25 cellular contexts compared by ENCODE assay signal in genomic region chr19:1013218-1013617, GRCh38. TPM values are rescaled to one million over a fixed set of nuclear protein-coding genes. Genes with fewer than 3 reads are reported as not detected.
"Had no signal": no experiment of that assay in that cellular context is flagged by ENCODE, and none has a peak within 500 bp of the region (broad histone marks: within the 10 kb centered on the region; RNA-seq: fewer than 3 reads in every experiment).

No MANE protein-coding gene starts in this region.

- H3K27me3 ChIP-seq: SJCRH30 had no signal

- H3K9me3 Mint-ChIP-seq: IgD-negative memory B cell had no signal

- FAIRE-seq: HTR-8/SVneo, RCC 7860 had no signal

- DNase-seq: KBM-7, MV-4-11, NCI-H1048, NCI-H1105, NCI-H1417 treated with DMSO at 0.1 percent for 48 hours, NCI-H146, NCI-H1694 treated with DMSO at 0.1 percent for 48 hours, NCI-H1930, NCI-H2081, NCI-H2107, NCI-H2227 treated with DMSO at 0.1 percent for 48 hours, NCI-H524, NCI-H69, NCI-H774, RPMI8226, SHP77, SJCRH30 had no signal

- H3K4me3 ChIP-seq: SJCRH30 had no signal

- H3K27me3 Mint-ChIP-seq: IgD-negative memory B cell had no signal

- H3K36me3 Mint-ChIP-seq: IgD-negative memory B cell had no signal

- H3K9me3 ChIP-seq: SJCRH30 had no signal

- ATAC-seq: SK-N-SH treated with all-trans-retinoic acid at 6 μM for 48 hours had no signal

- H3K27ac ChIP-seq: HL-60, SJCRH30 had no signal

- H3K4me1 ChIP-seq: SJCRH30 had no signal

RNA-seq across cellular contexts. Expression of gene RNU6-2, which starts 8.1 kb away (rescaled TPM):
- total RNA-seq: LHCN-M2, MCF 10A, NCI-H460, SJCRH30 had no signal
- polyA plus RNA-seq: IgD-negative memory B cell had no signal

RNA-seq across cellular contexts. Expression of gene GRIN3B, which starts 13.0 kb away (rescaled TPM):
- total RNA-seq: MCF 10A, NCI-H460, SJCRH30 had no signal
- polyA plus RNA-seq: IgD-negative memory B cell had no signal
